ENCODE assay signal across 24 cellular contexts in the genomic region with DNA sequence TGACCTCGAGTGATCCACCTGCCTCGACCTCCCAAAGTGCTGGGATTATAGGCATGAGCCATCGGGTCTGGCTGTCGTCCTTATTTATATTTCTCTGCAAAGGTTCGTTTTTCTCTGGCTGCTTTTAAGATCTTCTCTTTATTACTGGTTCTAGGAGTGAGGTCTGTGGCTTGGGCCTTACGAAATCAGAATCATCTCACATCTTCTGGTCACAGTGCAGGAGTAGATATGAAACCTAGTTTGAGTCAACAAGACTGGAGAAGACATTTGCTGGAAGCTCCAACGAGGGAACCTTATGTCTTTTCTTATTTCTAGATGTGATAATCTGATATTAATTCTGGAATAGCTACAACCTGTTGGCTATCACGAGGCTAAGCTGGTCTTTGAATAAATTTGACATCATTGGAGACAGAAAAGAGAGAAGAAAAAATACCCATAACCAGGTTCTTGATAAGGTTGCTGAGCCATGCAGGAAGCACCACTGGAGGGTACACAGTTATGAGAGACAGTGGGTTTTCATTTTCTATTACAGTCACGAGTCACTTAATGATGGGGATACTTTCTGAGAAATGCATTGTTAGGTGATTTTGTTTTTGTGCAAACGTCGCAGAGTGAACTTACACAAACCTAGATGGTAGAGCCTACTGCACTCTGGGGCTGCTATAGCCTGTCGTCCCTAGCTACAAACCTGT. TPM values are rescaled to one million over a fixed set of nuclear protein-coding genes. Genes with fewer than 3 reads are reported as not detected.
DNase-seq lines count a peak whose midpoint lies in the region; ATAC-seq lines count a peak whose summit lies in the region.
"Had no signal": no experiment of that assay in that cellular context is flagged by ENCODE, and none has a peak within 500 bp of the region (broad histone marks: within the 10 kb centered on the region; RNA-seq: fewer than 3 reads in every experiment).

No MANE protein-coding gene starts in this region.

- peak overlapping the region; percentile 80 for H3K27ac Mint-ChIP-seq in activated CD4-positive, alpha-beta T cell treated with anti-CD3 and anti-CD28 coated beads, Interleukin-2, amount 10 ng/mL, durations not matched to agents 24 days and 14 days
- H3K27ac Mint-ChIP-seq in naive thymus-derived CD4-positive, alpha-beta T cell = peak overlapping the region in 1 of 9 donors; percentile 64
- H3K27ac Mint-ChIP-seq: brain; dendritic cell treated with granulocyte-macrophage colony-stimulating factor and Interleukin-4, amounts not matched to agents 40 ng/mL and 50 ng/mL, for 4 days; mesothelial cell of epicardium; stimulated activated memory B cell treated with anti-CD40 and anti-IgM and Interleukin-4, amounts not matched to agents 10 μg/mL and 1 μg/mL and 100 μg/mL, for 72 hours; type B pancreatic cell had no signal

- peak; percentile 59 for ATAC-seq in GM21526 (IDR thresholded peaks at IDR 0.05; ENCODE audit: low FRiP score, unreplicated experiment)
- peak; percentile 40 for ATAC-seq in naive thymus-derived CD4-positive, alpha-beta T cell
- ATAC-seq: gastroesophageal sphincter; stimulated activated memory B cell treated with anti-CD40 and anti-IgM and Interleukin-4, amounts not matched to agents 10 μg/mL and 1 μg/mL and 100 μg/mL, for 72 hours had no signal

- peaks cover 23% of the 10 kb centered on the region for H3K4me1 Mint-ChIP-seq in activated CD4-positive, alpha-beta T cell treated with anti-CD3 and anti-CD28 coated beads, Interleukin-2, amount 10 ng/mL, durations not matched to agents 24 days and 14 days
- peaks cover 12 to 37% (median 20%) of the 10 kb centered on the region in 7 donors for H3K4me1 Mint-ChIP-seq in naive thymus-derived CD4-positive, alpha-beta T cell
- H3K4me1 Mint-ChIP-seq: brain; mesothelial cell of epicardium; neural crest cell; stimulated activated memory B cell treated with anti-CD40 and anti-IgM and Interleukin-4, amounts not matched to agents 10 μg/mL and 1 μg/mL and 100 μg/mL, for 72 hours had no signal

- no peak overlapping the region for H3K4me3 Mint-ChIP-seq in activated CD4-positive, alpha-beta T cell treated with anti-CD3 and anti-CD28 coated beads, Interleukin-2, amount 10 ng/mL, durations not matched to agents 24 days and 14 days
- H3K4me3 Mint-ChIP-seq in naive thymus-derived CD4-positive, alpha-beta T cell = no peak overlapping the region
- H3K4me3 Mint-ChIP-seq: brain; dendritic cell treated with granulocyte-macrophage colony-stimulating factor and Interleukin-4, amounts not matched to agents 40 ng/mL and 50 ng/mL, for 4 days; mesothelial cell of epicardium; neural crest cell; stimulated activated memory B cell treated with anti-CD40 and anti-IgM and Interleukin-4, amounts not matched to agents 10 μg/mL and 1 μg/mL and 100 μg/mL, for 72 hours; type B pancreatic cell had no signal

- intact Hi-C loops in activated CD4-positive, alpha-beta T cell treated with anti-CD3 and anti-CD28 coated beads, Interleukin-2, amount 10 ng/mL, durations not matched to agents 24 days and 14 days (cut with micrococcal nuclease) = no loop called here
- intact Hi-C loops in naive thymus-derived CD4-positive, alpha-beta T cell (cut with micrococcal nuclease) = no loop called here

- no peak overlapping the region for H3K4me3 ChIP-seq in naive thymus-derived CD4-positive, alpha-beta T cell (ENCODE audit: low read length)
- H3K4me3 ChIP-seq: BLaER1, gastroesophageal sphincter, HAP-1 had no signal

- no peaks in the 10 kb centered on the region for H3K27me3 ChIP-seq in naive thymus-derived CD4-positive, alpha-beta T cell (ENCODE audit: control insufficient read depth in 2 of 2, insufficient read depth in 2 of 2, low read length in 2 of 2)
- H3K27me3 ChIP-seq: BLaER1 had no signal

- DNase-seq in activated CD4-positive, alpha-beta T cell treated with anti-CD3 and anti-CD28 coated beads, Interleukin-2, amount 10 ng/mL, durations not matched to agents 24 days and 14 days = no peak
- no peak for DNase-seq in activated CD4-positive, alpha-beta T cell treated with anti-CD3 and anti-CD28 coated beads for 48 hours
- DNase-seq in OCI-M1 (lab: John Stamatoyannopoulos, UW) = peak; percentile 58
- DNase-seq in naive thymus-derived CD4-positive, alpha-beta T cell = no peak
- no peak for DNase-seq in anterior cingulate cortex (lab: John Stamatoyannopoulos, UW)
- DNase-seq in amniotic stem cell (lab: John Stamatoyannopoulos, UW) = no peak
- no peak for DNase-seq in GF-D8 (lab: John Stamatoyannopoulos, UW)
- DNase-seq: activated CD8-positive, alpha-beta memory T cell treated with anti-CD3 and anti-CD28 coated beads for 24 hours; NCI-H187; NCI-H345; NK-92 treated with Interleukin-12 subunit alpha and Interleukin-12 subunit beta, amount 100 ng/mL, for 24 hours had no signal

- H3K9me3 ChIP-seq in naive thymus-derived CD4-positive, alpha-beta T cell (ENCODE audit: control insufficient read depth in 2 of 3, low read length in 3 of 3) = peaks cover 0 to 4% (median 0%) of the 10 kb centered on the region in 3 experiments
- H3K9me3 ChIP-seq: HAP-1 had no signal

- peaks cover 0 to 7% of the 10 kb centered on the region in 2 donors for H3K4me1 ChIP-seq in naive thymus-derived CD4-positive, alpha-beta T cell (ENCODE audit: control insufficient read depth in 2 of 2, insufficient read depth in 2 of 2, low read length in 2 of 2)
- H3K4me1 ChIP-seq: gastroesophageal sphincter, HAP-1 had no signal

- CTCF ChIA-PET in naive thymus-derived CD4-positive, alpha-beta T cell (lab: Charles Lee) = no interaction called here

- POLR2A ChIA-PET in naive thymus-derived CD4-positive, alpha-beta T cell (lab: Charles Lee) = no interaction called here

- no peak overlapping the region for H3K27ac ChIP-seq in naive thymus-derived CD4-positive, alpha-beta T cell (ENCODE audit: low read depth, low read length)
- H3K27ac ChIP-seq: BLaER1, epithelial cell of prostate, gastroesophageal sphincter had no signal

- H3K27me3 Mint-ChIP-seq in activated CD4-positive, alpha-beta T cell treated with anti-CD3 and anti-CD28 coated beads, Interleukin-2, amount 10 ng/mL, durations not matched to agents 24 days and 14 days = peaks cover 11% of the 10 kb centered on the region
- peaks cover 0 to 21% (median 6%) of the 10 kb centered on the region in 5 donors for H3K27me3 Mint-ChIP-seq in naive thymus-derived CD4-positive, alpha-beta T cell

- H3K36me3 Mint-ChIP-seq in activated CD4-positive, alpha-beta T cell treated with anti-CD3 and anti-CD28 coated beads, Interleukin-2, amount 10 ng/mL, durations not matched to agents 24 days and 14 days (ENCODE audit: low read depth) = peaks cover 9% of the 10 kb centered on the region
- H3K36me3 Mint-ChIP-seq in naive thymus-derived CD4-positive, alpha-beta T cell = peaks cover 0 to 19% (median 0%) of the 10 kb centered on the region in 5 donors
- H3K36me3 Mint-ChIP-seq: brain, mesothelial cell of epicardium, type B pancreatic cell had no signal

- no peaks in the 10 kb centered on the region for H3K36me3 ChIP-seq in naive thymus-derived CD4-positive, alpha-beta T cell (ENCODE audit: control insufficient read depth in 2 of 3, insufficient read depth in 3 of 3, low read length in 3 of 3)
- H3K36me3 ChIP-seq: BLaER1, gastroesophageal sphincter, HAP-1 had no signal

- H3K9me3 Mint-ChIP-seq in activated CD4-positive, alpha-beta T cell treated with anti-CD3 and anti-CD28 coated beads, Interleukin-2, amount 10 ng/mL, durations not matched to agents 24 days and 14 days = no peaks in the 10 kb centered on the region
- H3K9me3 Mint-ChIP-seq in naive thymus-derived CD4-positive, alpha-beta T cell = peaks cover 0 to 13% (median 0%) of the 10 kb centered on the region in 11 donors
- H3K9me3 Mint-ChIP-seq: stimulated activated memory B cell treated with anti-CD40 and anti-IgM and Interleukin-4, amounts not matched to agents 10 μg/mL and 1 μg/mL and 100 μg/mL, for 72 hours had no signal

RNA-seq across cellular contexts. Expression of gene IL15RA, which starts 25.6 kb away (rescaled TPM):
- 24.4 and 25.5 TPM in 2 replicates for total RNA-seq in activated CD4-positive, alpha-beta T cell treated with anti-CD3 and anti-CD28 coated beads, Interleukin-2, amount 10 ng/mL, durations not matched to agents 24 days and 14 days
- 10 to 100 TPM in 1 of 5 experiments, 1 to 10 TPM in 4; 3.5 to 24.9 (median 5.6) TPM for total RNA-seq in naive thymus-derived CD4-positive, alpha-beta T cell
- polyA plus RNA-seq in naive thymus-derived CD4-positive, alpha-beta T cell = 1 to 10 TPM; 2.9 to 7.6 TPM
- total RNA-seq: mesothelial cell of epicardium, neural crest cell had no signal

RNA-seq across cellular contexts. Expression of gene IL2RA, which starts 59.2 kb away (rescaled TPM):
- total RNA-seq in activated CD4-positive, alpha-beta T cell treated with anti-CD3 and anti-CD28 coated beads, Interleukin-2, amount 10 ng/mL, durations not matched to agents 24 days and 14 days = 965 and 989 TPM in 2 replicates
- 100 to 1,000 TPM in 1 of 5 experiments, 10 to 100 TPM in 1, 1 to 10 TPM in 3; 2.5 to 266 (median 6.7) TPM for total RNA-seq in naive thymus-derived CD4-positive, alpha-beta T cell
- 1 to 10 TPM in 1 of 2 donors, under 1 TPM in 1; 0.85 to 3.0 TPM for polyA plus RNA-seq in naive thymus-derived CD4-positive, alpha-beta T cell
- total RNA-seq: A172, mesothelial cell of epicardium, neural crest cell, RPMI7951 had no signal
